18 cellular contexts compared by ENCODE assay signal in the genomic region with DNA sequence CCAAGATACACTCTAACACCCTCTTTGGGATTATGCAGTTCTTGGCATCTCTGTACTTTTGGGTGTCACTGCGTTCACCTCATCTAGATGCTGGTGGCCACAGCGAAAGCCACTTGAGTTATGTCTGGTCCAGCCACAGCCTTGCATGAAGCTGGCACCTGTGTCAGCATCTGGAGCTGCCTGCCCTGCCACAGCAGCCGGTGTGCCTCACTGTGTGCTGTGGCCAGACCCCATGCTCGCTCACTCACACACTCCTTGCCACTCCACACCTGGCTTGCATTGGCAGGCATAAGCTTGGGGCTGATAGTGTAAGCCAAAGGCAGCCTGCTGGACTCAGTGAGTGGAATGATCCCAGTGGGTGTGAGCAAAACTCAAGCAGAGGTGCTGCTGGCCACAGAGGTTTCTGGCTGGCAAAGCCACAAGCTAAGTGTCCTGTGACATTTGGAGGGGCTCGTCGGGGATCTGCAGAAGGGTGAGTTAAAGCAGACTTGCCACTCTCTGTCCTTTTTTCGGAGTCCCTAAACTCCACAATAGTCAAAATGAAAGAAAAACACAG.
"Had no signal": no experiment of that assay in that cellular context is flagged by ENCODE, and none has a peak within 500 bp of the region (broad histone marks: within the 10 kb centered on the region; RNA-seq: fewer than 3 reads in every experiment).

No MANE protein-coding gene starts in this region.

- H3K9ac ChIP-seq: SK-N-SH had no signal

- FAIRE-seq: RCC 7860 had no signal

- DNase-seq: KBM-7, MV-4-11, NCI-H1048, NCI-H1105, NCI-H1417, NCI-H1436 treated with DMSO at 0.1 percent for 48 hours, NCI-H1694, NCI-H187 treated with DMSO at 0.1 percent for 48 hours, NCI-H2029 treated with DMSO at 0.1 percent for 48 hours, NCI-H226, NCI-H446, NCI-H510A, NCI-H524 treated with DMSO at 0.1 percent for 48 hours, NCI-H774, RPMI8226, SHP77, SK-N-SH had no signal

- H3K9me3 ChIP-seq: SK-N-SH had no signal
